ENCODE assay signal across 8 cellular contexts in the genomic region with DNA sequence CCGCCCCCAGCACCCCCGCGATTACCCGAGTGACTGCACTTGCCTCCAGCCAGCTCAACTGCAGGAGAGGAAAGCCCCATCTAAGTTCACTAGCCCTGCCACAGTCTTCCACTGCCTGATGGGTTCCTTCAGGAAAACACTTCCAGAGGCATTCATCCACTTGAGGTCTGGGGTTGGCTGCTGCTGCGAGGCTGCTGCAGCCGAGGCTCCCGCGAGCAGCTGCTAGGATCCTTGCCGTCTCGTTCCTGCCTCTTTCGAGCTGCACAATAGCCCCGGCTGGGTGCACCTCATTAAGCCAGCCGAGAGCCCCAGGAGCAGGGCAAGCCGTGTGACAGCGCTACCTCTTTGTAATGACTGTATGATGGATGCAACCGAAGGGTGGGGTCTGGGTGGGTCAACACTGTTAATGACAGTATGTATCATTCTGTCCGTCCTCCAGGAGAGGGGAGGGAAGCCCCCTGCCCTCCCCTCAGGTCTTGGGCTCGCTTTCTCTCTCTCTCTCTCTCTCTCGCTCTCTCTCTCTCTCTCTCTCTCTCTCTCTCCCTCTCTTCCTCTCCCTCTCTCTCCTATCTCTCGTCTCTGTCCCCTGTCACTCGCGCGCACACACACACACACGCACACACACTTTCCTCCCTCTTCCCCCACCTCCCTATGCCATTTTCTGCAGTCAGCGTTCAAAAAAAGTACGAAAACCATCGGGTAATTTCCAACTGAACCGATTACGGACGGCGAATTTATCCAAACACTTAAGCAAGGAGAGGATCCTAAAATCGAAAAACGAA. TPM values are rescaled to one million over a fixed set of nuclear protein-coding genes. Genes with fewer than 3 reads are reported as not detected.
DNase-seq lines count a peak whose midpoint lies in the region; ATAC-seq, FAIRE-seq and TF ChIP-seq lines count a peak whose summit lies in the region.
"Had no signal": no experiment of that assay in that cellular context is flagged by ENCODE, and none has a peak within 500 bp of the region (broad histone marks: within the 10 kb centered on the region; RNA-seq: fewer than 3 reads in every experiment).

No MANE protein-coding gene starts in this region.

- CTCF ChIA-PET in CD4-positive, alpha-beta memory T cell (lab: Charles Lee; ENCODE audit: partially characterized antibody), result no interaction called here

- POLR2A ChIA-PET in CD4-positive, alpha-beta memory T cell (lab: Charles Lee; ENCODE audit: partially characterized antibody), result no interaction called here

- no peaks in the 10 kb centered on the region for H3K9me1 ChIP-seq in keratinocyte (ENCODE audit: control insufficient read depth, extremely low read depth, insufficient read depth, low read length)

- H3K9ac ChIP-seq in HUES48 (ENCODE audit: low read depth, low read length) (peak overlapping the region; percentile 7; the same call in 1 of the 2 replicates), keratinocyte (ENCODE audit: control insufficient read depth, extremely low read depth, insufficient read depth, low read length) (no peak overlapping the region)

- H3K27ac Mint-ChIP-seq in CD4-positive, alpha-beta memory T cell, result no peak overlapping the region

- H3K27me3 ChIP-seq in HUES48 (ENCODE audit: control insufficient read depth, insufficient read depth, low read length) (peaks cover 16% of the 10 kb centered on the region), keratinocyte (ENCODE audit: control insufficient read depth, extremely low read depth, insufficient read depth, low read length) (peaks cover 32% of the 10 kb centered on the region), spleen (replicated peaks in 1 of 7) (peaks cover 0 to 47% (median 12%) of the 10 kb centered on the region in 7 donors)
- H3K27me3 ChIP-seq in CD4-positive, alpha-beta memory T cell (ENCODE audit: insufficient read depth, low read length), result no peaks in the 10 kb centered on the region

- H3K9me3 ChIP-seq in HUES48 (ENCODE audit: control insufficient read depth, insufficient read depth, low read length) (no peaks in the 10 kb centered on the region), keratinocyte (ENCODE audit: control insufficient read depth, low read depth, low read length) (no peaks in the 10 kb centered on the region), spleen (peaks cover 0 to 15% (median 0%) of the 10 kb centered on the region in 8 donors)
- no peaks in the 10 kb centered on the region for H3K9me3 ChIP-seq in CD4-positive, alpha-beta memory T cell (ENCODE audit: control insufficient read depth in 1 of 2, low read length in 2 of 2)

- H3K79me2 ChIP-seq in keratinocyte (ENCODE audit: control insufficient read depth, insufficient read depth, low read length), result no peaks in the 10 kb centered on the region

- H2AFZ ChIP-seq in keratinocyte (ENCODE audit: control insufficient read depth, low read length), result peak overlapping the region; percentile 85

- no peak for FAIRE-seq in keratinocyte (lab: Jason Lieb, UNC)
- no peak for FAIRE-seq in RCC 7860 (lab: Jason Lieb, UNC)

- peaks cover 0 to 13% of the 10 kb centered on the region in 2 donors for H3K27me3 Mint-ChIP-seq in CD4-positive, alpha-beta memory T cell

- peaks cover 0 to 29% (median 11%) of the 10 kb centered on the region in 8 donors for H3K9me3 Mint-ChIP-seq in CD4-positive, alpha-beta memory T cell

- ATAC-seq in SK-N-SH treated with all-trans-retinoic acid at 6 μM for 48 hours, result peak; percentile 51

- H3K4me1 ChIP-seq in HUES48 (ENCODE audit: control insufficient read depth, insufficient read depth, low read length), result peaks cover 13% of the 10 kb centered on the region
- peaks cover 9% of the 10 kb centered on the region for H3K4me1 ChIP-seq in keratinocyte (ENCODE audit: control insufficient read depth, extremely low read depth, insufficient read depth, low read length)
- H3K4me1 ChIP-seq in spleen, result peaks cover 0 to 7% (median 0%) of the 10 kb centered on the region in 6 donors
- H3K4me1 ChIP-seq in CD4-positive, alpha-beta memory T cell (ENCODE audit: insufficient read depth, low read length), result no peaks in the 10 kb centered on the region

- dilution Hi-C loops in keratinocyte (cut with MboI; ENCODE audit: extremely low pct_ligation_motif_present, low sequenced_read_pairs), result no loop called here

- peak overlapping the region in 2 of 8 donors; percentile 51 for H3K4me3 Mint-ChIP-seq in CD4-positive, alpha-beta memory T cell

- H4K20me1 ChIP-seq in keratinocyte (ENCODE audit: control insufficient read depth, extremely low read depth, insufficient read depth, low read length), result no peaks in the 10 kb centered on the region

- H3K27ac ChIP-seq in HUES48 (ENCODE audit: low read depth, low read length) (peak overlapping the region; percentile 52), keratinocyte (ENCODE audit: control insufficient read depth, insufficient read depth, low read length) (no peak overlapping the region), spleen (no peak overlapping the region)
- no peak overlapping the region for H3K27ac ChIP-seq in CD4-positive, alpha-beta memory T cell (ENCODE audit: low read depth, low read length)

- DNase-seq in keratinocyte (ENCODE audit: low read depth, low spot score) (no peak), spleen (no peak), GDM1 (lab: John Stamatoyannopoulos, UW) (no peak), RCC 7860 (ENCODE audit: low spot score) (no peak)
- no peak for DNase-seq in CD4-positive, alpha-beta memory T cell
- DNase-seq: cerebellar nuclear complex had no signal

- WGBS in spleen, 5 donors, result 5 to 6% (median 5%) methylated on average over 30 to 32 of the region's 33 CpGs

- peaks cover 0 to 6% (median 2%) of the 10 kb centered on the region in 4 donors for H3K4me1 Mint-ChIP-seq in CD4-positive, alpha-beta memory T cell

- no peak for TF ChIP-seq CTCF in keratinocyte (optimal IDR thresholded peaks at IDR 0.05 in 1 of 3, IDR thresholded peaks at IDR 0.05 in 1 of 3, conservative IDR thresholded peaks at IDR 0.05 in 1 of 3; ENCODE audit: extremely low read depth in 1 of 3, insufficient read depth in 2 of 3, low read length in 3 of 3)
- TF ChIP-seq CTCF in spleen (IDR thresholded peaks at IDR 0.05 in 8 of 11, conservative IDR thresholded peaks at IDR 0.05 in 3 of 11), result no peak

- TF ChIP-seq POLR2A in spleen (IDR thresholded peaks at IDR 0.05), result no peak

- H3K36me3 Mint-ChIP-seq in CD4-positive, alpha-beta memory T cell, result peaks cover 0 to 4% of the 10 kb centered on the region in 2 donors

- intact Hi-C loops in spleen (cut with DNase I; ENCODE audit: low total_unique reads), result no loop called here
- intact Hi-C loops in CD4-positive, alpha-beta memory T cell (cut with micrococcal nuclease), result no loop called here

- peak overlapping the region; percentile 92 for H3K4me2 ChIP-seq in keratinocyte (ENCODE audit: control insufficient read depth, extremely low read depth, insufficient read depth, low read depth, low read length)

- H3K36me3 ChIP-seq in HUES48 (ENCODE audit: control insufficient read depth, insufficient read depth, low read length) (no peaks in the 10 kb centered on the region), keratinocyte (ENCODE audit: control insufficient read depth in 2 of 2, extremely low read depth in 1 of 2, insufficient read depth in 2 of 2, low read length in 2 of 2) (no peaks in the 10 kb centered on the region), spleen (no peaks in the 10 kb centered on the region)
- no peaks in the 10 kb centered on the region for H3K36me3 ChIP-seq in CD4-positive, alpha-beta memory T cell (ENCODE audit: insufficient read depth, low read length)

- peak overlapping the region; percentile 74 for H3K4me3 ChIP-seq in HUES48 (ENCODE audit: low read depth, low read length)
- peak overlapping the region; percentile 37 to 73 (median 72) for H3K4me3 ChIP-seq in keratinocyte (ENCODE audit: control insufficient read depth in 2 of 3, extremely low read depth in 1 of 3, insufficient read depth in 2 of 3, low read depth in 1 of 3, low read length in 3 of 3)
- H3K4me3 ChIP-seq in spleen, result peak overlapping the region in 5 of 8 donors; percentile 7 to 56 (median 18)
- H3K4me3 ChIP-seq in CD4-positive, alpha-beta memory T cell (ENCODE audit: low read length in 2 of 2), result no peak overlapping the region

TF ChIP-seq in SK-N-SH treated with all-trans-retinoic acid at 6 μM for 48 hours, 23 proteins besides CTCF, POLR2A, EP300 and RAD21 (continues in another document):
- no peak for TF ChIP-seq ZFP3 (CRISPR knock-in tag; IDR thresholded peaks at IDR 0.05)
- TF ChIP-seq ZC3H10 (CRISPR knock-in tag; IDR thresholded peaks at IDR 0.05), result no peak
- no peak for TF ChIP-seq OSR1 (CRISPR knock-in tag; IDR thresholded peaks at IDR 0.05)
- TF ChIP-seq BACH2 (CRISPR knock-in tag; IDR thresholded peaks at IDR 0.05; ENCODE audit: borderline replicate concordance), result no peak
- TF ChIP-seq, protein P1, sequence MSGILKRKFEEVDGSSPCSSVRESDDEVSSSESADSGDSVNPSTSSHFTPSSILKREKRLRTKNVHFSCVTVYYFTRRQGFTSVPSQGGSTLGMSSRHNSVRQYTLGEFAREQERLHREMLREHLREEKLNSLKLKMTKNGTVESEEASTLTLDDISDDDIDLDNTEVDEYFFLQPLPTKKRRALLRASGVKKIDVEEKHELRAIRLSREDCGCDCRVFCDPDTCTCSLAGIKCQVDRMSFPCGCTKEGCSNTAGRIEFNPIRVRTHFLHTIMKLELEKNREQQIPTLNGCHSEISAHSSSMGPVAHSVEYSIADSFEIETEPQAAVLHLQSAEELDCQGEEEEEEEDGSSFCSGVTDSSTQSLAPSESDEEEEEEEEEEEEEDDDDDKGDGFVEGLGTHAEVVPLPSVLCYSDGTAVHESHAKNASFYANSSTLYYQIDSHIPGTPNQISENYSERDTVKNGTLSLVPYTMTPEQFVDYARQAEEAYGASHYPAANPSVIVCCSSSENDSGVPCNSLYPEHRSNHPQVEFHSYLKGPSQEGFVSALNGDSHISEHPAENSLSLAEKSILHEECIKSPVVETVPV (CRISPR knock-in tag; IDR thresholded peaks at IDR 0.05), result no peak

RNA-seq across cellular contexts. Expression of gene ELAVL2, which starts 24.4 kb away (rescaled TPM):
- polyA plus RNA-seq in keratinocyte (1.5 to 4.3 TPM (median 2.9 TPM) in 3 replicates), spleen (under 1 TPM in 2 of 3 donors, not detected in 1; 0.02 to 0.03 TPM)
- polyA plus RNA-seq in keratinocyte (2011; ENCODE audit: low read depth), result 1.0 TPM
- polyA plus RNA-seq in keratinocyte (2011; cell fraction: cytosol; rRNA removed), result 1.6 and 3.1 TPM in 2 replicates
- 1.4 and 2.6 TPM in 2 replicates for polyA plus RNA-seq in keratinocyte (2011; cell fraction: nucleus; rRNA removed)
- polyA plus RNA-seq in keratinocyte (2012; ENCODE audit: low replicate concordance), result 0.52 and 1.4 TPM in 2 replicates
- polyA minus RNA-seq in keratinocyte, result 0.62 to 5.2 TPM (median 1.8 TPM) in 3 replicates
- polyA minus RNA-seq in keratinocyte (2011; cell fraction: cytosol; rRNA and poly(A)+ RNA removed), result 1.2 TPM
- polyA minus RNA-seq in keratinocyte (2011; cell fraction: nucleus; rRNA and poly(A)+ RNA removed), result 1.9 and 4.0 TPM in 2 replicates
- total RNA-seq in spleen, result under 1 TPM in 1 of 7 donors, not detected in 6; 0.12 TPM
- total RNA-seq in CD4-positive, alpha-beta memory T cell, result not detected
- not detected for polyA plus RNA-seq in CD4-positive, alpha-beta memory T cell

Comparison
In these comparisons a context has a peak if more than half of its experiments do, and no peak if none do; other contexts are left out.
1. H3K4me3 ChIP-seq: peak in HUES48 (single experiment), keratinocyte (3 of 3) and spleen (5 of 8); none in CD4-positive, alpha-beta memory T cell (0 of 2).